In genomic region chr21:32666258-32666657, GRCh38 we compare ENCODE assay signal across 24 cellular contexts.
"Had no signal": no experiment of that assay in that cellular context is flagged by ENCODE, and none has a peak within 500 bp of the region (broad histone marks: within the 10 kb centered on the region; RNA-seq: fewer than 3 reads in every experiment).

No MANE protein-coding gene starts in this region.

- FAIRE-seq: endothelial cell of umbilical vein had no signal

- DNase-seq: colonic mucosa; effector CD8-positive, alpha-beta T cell; esophagus squamous epithelium; foreskin melanocyte; hypothalamus; immature natural killer cell; islet precursor cell; left ventricle myocardium superior; naive thymus-derived CD8-positive, alpha-beta T cell; nephron progenitor cell; nucleus accumbens; stimulated activated CD4-positive, alpha-beta T cell treated with anti-CD3 and anti-CD28 coated beads, Interleukin-2, amount 100 ng/mL, for 24 hours; stimulated activated CD4-positive, alpha-beta T cell treated with anti-CD3 and anti-CD28 coated beads, Interleukin-4, amount 100 ng/mL, for 24 hours; stimulated activated naive CD8-positive, alpha-beta T cell treated with anti-CD3 and anti-CD28 coated beads, Interleukin-15, Interleukin-2, amounts not matched to agents 100 U/mL and 50 U/mL, for 24 hours; substantia nigra; testis; tibial artery had no signal

- H3K9me3 ChIP-seq: colonic mucosa, prostate gland, testis had no signal

- ATAC-seq: left ventricle myocardium superior; naive thymus-derived CD8-positive, alpha-beta T cell; sciatic nerve; stimulated activated effector memory CD8-positive, alpha-beta T cell treated with anti-CD3 and anti-CD28 coated beads, Interleukin-12 subunit alpha, Interleukin-12 subunit beta, amount 100 ng/mL, for 72 hours; stimulated activated naive CD8-positive, alpha-beta T cell treated with anti-CD3 and anti-CD28 coated beads, Interleukin-15, Interleukin-2, amounts not matched to agents 100 U/mL and 50 U/mL, for 24 hours had no signal

- H3K27me3 ChIP-seq: colonic mucosa, esophagus squamous epithelium, right atrium auricular region, testis, tibial artery had no signal

- H3K27ac ChIP-seq: colonic mucosa, esophagus squamous epithelium, prostate gland, right atrium auricular region, testis, tibial artery had no signal

- H3K4me1 ChIP-seq: colonic mucosa, prostate gland, right atrium auricular region, testis, tibial artery had no signal

- H3K4me3 ChIP-seq: colonic mucosa, esophagus squamous epithelium, lung, prostate gland, right atrium auricular region, smooth muscle cell, testis, tibial artery had no signal
